1 cellular context compared by ENCODE assay signal in the genomic region with DNA sequence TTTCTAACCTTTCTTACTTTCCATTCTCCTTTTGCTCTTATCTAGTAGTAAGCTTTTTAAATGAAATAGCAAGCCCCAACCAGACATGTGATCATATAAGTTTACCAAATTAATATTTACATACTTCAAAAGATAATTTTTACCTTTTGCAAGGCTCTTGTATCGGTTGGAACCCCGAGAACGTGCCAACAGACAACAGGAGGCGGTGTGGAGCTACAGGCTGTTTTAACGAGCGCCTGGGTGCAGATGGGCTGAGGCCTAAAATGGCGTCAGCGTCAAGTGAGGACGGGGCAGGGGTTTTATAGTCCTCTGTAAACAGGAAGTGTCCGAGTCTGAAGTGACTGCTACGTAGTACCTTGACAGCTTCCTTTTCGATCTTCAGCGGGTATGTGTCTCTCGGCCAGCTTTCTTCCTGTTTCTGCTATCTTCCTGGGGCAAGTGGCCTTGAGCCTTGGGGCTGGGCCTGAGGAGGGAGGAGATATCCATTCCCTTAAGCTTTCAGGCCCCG.
TF ChIP-seq lines count a peak whose summit lies in the region.

No MANE protein-coding gene starts in this region.

TF ChIP-seq in K562, 482 proteins besides CTCF, POLR2A, EP300 and RAD21 (continued from another document and continues in another):
- TF ChIP-seq TAL1 (IDR thresholded peaks at IDR 0.05) (peak; percentile 24), KLF6 (CRISPR knock-in tag; IDR thresholded peaks at IDR 0.05; ENCODE audit: borderline replicate concordance) (no peak), MCM7 (IDR thresholded peaks at IDR 0.05) (no peak), BDP1 (IDR thresholded peaks at IDR 0.05; ENCODE audit: insufficient read depth, insufficient read length) (no peak), TAF7 (tag; IDR thresholded peaks at IDR 0.05) (0 out of 2 replicates have a peak, but pooled peaks have one; percentile 51), BRD9 (IDR thresholded peaks at IDR 0.05; ENCODE audit: low read depth, partially characterized antibody) (peak; percentile 77), HNRNPLL (IDR thresholded peaks at IDR 0.05; ENCODE audit: low read depth, low read length, poor library complexity, severe bottlenecking) (no peak), TCFL5 (CRISPR knock-in tag; conservative IDR thresholded peaks at IDR 0.05) (no peak), TAF9B (IDR thresholded peaks at IDR 0.05; ENCODE audit: partially characterized antibody) (peak; percentile 67), SREBF1 (IDR thresholded peaks at IDR 0.05; ENCODE audit: borderline replicate concordance, low read depth, low read length) (no peak), TAF15 (IDR thresholded peaks at IDR 0.05; ENCODE audit: low read depth, low read length) (no peak), ZNF165 (CRISPR knock-in tag; IDR thresholded peaks at IDR 0.05; ENCODE audit: borderline replicate concordance) (no peak), CREM (IDR thresholded peaks at IDR 0.05; ENCODE audit: low read depth) (peak; percentile 93), KLF10 (CRISPR knock-in tag; IDR thresholded peaks at IDR 0.05) (no peak), CHD1 (IDR thresholded peaks at IDR 0.05; ENCODE audit: low read length) (peak; percentile 6), SMAD1 (IDR thresholded peaks at IDR 0.05; ENCODE audit: low read depth, low read length, partially characterized antibody) (no peak), U2AF2 (optimal IDR thresholded peaks at IDR 0.05; ENCODE audit: low read depth, low read length) (no peak), ZNF134 (CRISPR knock-in tag; conservative IDR thresholded peaks at IDR 0.05) (no peak), PTBP1 (IDR thresholded peaks at IDR 0.05; ENCODE audit: low read depth, low read length) (no peak), PTRF (tag; IDR thresholded peaks at IDR 0.05) (no peak), SMARCA4 (IDR thresholded peaks at IDR 0.05) (0 out of 2 replicates have a peak, but pooled peaks have one; percentile 32), CBX1 (IDR thresholded peaks at IDR 0.05; ENCODE audit: low read depth) (peak; percentile 41; the same call in 1 of the 2 replicates), HMGN3 (IDR thresholded peaks at IDR 0.05; ENCODE audit: borderline replicate concordance, extremely low read depth, insufficient read length, low read depth, low read length) (no peak), ADNP (tag; IDR thresholded peaks at IDR 0.05) (0 out of 2 replicates have a peak, but pooled peaks have one; percentile 63), ZNF12 (CRISPR knock-in tag; IDR thresholded peaks at IDR 0.05) (no peak), GABPA (tag; conservative IDR thresholded peaks at IDR 0.05; ENCODE audit: low read depth) (peak; percentile 89), CTBP1 (IDR thresholded peaks at IDR 0.05; ENCODE audit: borderline replicate concordance) (peak; percentile 31; the same call in 1 of the 2 replicates), PPARD (CRISPR knock-in tag; IDR thresholded peaks at IDR 0.05) (no peak), ETV1 (tag; conservative IDR thresholded peaks at IDR 0.05; ENCODE audit: low read depth) (peak; percentile 93), L3MBTL2 (IDR thresholded peaks at IDR 0.05) (peak; percentile 27; the same call in 1 of the 2 replicates), ZBTB7A (IDR thresholded peaks at IDR 0.05; ENCODE audit: borderline replicate concordance, control insufficient read depth, low read depth, low read length) (no peak), KDM1A (IDR thresholded peaks at IDR 0.05) (no peak), FOXA3 (CRISPR knock-in tag; conservative IDR thresholded peaks at IDR 0.05 in 1 of 2, IDR thresholded peaks at IDR 0.05 in 1 of 2) (peak; percentile 59 to 74; a peak in 3 of 4 replicates), BHLHE40 (IDR thresholded peaks at IDR 0.05; ENCODE audit: low read length) (no peak), PURB (CRISPR knock-in tag; IDR thresholded peaks at IDR 0.05; ENCODE audit: low read depth) (no peak), ZNF197 (CRISPR knock-in tag; IDR thresholded peaks at IDR 0.05; ENCODE audit: low read depth) (no peak), STAG1 (CRISPR knock-in tag; IDR thresholded peaks at IDR 0.05; ENCODE audit: borderline replicate concordance) (no peak), ZNF253 (CRISPR knock-in tag; conservative IDR thresholded peaks at IDR 0.05) (no peak), NCOA1 (IDR thresholded peaks at IDR 0.05; ENCODE audit: low read depth) (peak; percentile 76; the same call in 1 of the 2 replicates), DPF2 (IDR thresholded peaks at IDR 0.05) (no peak), TAF1 (IDR thresholded peaks at IDR 0.05; ENCODE audit: control insufficient read depth, extremely low read depth, insufficient read depth, low read length, severe bottlenecking) (peak; percentile 88), JUN (IDR thresholded peaks at IDR 0.05; ENCODE audit: borderline replicate concordance, low read depth, low read length) (peak; percentile 19; the same call in 1 of the 2 replicates), JUN (CRISPR knock-in tag; IDR thresholded peaks at IDR 0.05; ENCODE audit: borderline replicate concordance) (no peak), ZNF24 (IDR thresholded peaks at IDR 0.05) (0 out of 2 replicates have a peak, but pooled peaks have one; percentile 19), ZFP30 (CRISPR knock-in tag; IDR thresholded peaks at IDR 0.05; ENCODE audit: borderline replicate concordance) (no peak), BCL6 (CRISPR knock-in tag; IDR thresholded peaks at IDR 0.05) (no peak), ZFX (CRISPR knock-in tag; IDR thresholded peaks at IDR 0.05) (peak; percentile 84), NR2C2 (CRISPR knock-in tag; IDR thresholded peaks at IDR 0.05) (no peak), NR2C2 (tag; IDR thresholded peaks at IDR 0.05) (no peak), FOXM1 (IDR thresholded peaks at IDR 0.05; ENCODE audit: low read depth) (peak; percentile 50; the same call in 1 of the 2 replicates), FOXM1 (CRISPR knock-in tag; IDR thresholded peaks at IDR 0.05; ENCODE audit: low read depth) (no peak), TBL1XR1 (IDR thresholded peaks at IDR 0.05; ENCODE audit: low read length in 2 of 2) (no peak; a peak in 1 of 4 replicates), FOXJ3 (CRISPR knock-in tag; IDR thresholded peaks at IDR 0.05) (no peak), ZKSCAN3 (CRISPR knock-in tag; IDR thresholded peaks at IDR 0.05) (no peak)
- TF ChIP-seq, protein P1, sequence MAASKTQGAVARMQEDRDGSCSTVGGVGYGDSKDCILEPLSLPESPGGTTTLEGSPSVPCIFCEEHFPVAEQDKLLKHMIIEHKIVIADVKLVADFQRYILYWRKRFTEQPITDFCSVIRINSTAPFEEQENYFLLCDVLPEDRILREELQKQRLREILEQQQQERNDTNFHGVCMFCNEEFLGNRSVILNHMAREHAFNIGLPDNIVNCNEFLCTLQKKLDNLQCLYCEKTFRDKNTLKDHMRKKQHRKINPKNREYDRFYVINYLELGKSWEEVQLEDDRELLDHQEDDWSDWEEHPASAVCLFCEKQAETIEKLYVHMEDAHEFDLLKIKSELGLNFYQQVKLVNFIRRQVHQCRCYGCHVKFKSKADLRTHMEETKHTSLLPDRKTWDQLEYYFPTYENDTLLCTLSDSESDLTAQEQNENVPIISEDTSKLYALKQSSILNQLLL (CRISPR knock-in tag; IDR thresholded peaks at IDR 0.05; ENCODE audit: borderline replicate concordance) = no peak
- TF ChIP-seq, protein P2, sequence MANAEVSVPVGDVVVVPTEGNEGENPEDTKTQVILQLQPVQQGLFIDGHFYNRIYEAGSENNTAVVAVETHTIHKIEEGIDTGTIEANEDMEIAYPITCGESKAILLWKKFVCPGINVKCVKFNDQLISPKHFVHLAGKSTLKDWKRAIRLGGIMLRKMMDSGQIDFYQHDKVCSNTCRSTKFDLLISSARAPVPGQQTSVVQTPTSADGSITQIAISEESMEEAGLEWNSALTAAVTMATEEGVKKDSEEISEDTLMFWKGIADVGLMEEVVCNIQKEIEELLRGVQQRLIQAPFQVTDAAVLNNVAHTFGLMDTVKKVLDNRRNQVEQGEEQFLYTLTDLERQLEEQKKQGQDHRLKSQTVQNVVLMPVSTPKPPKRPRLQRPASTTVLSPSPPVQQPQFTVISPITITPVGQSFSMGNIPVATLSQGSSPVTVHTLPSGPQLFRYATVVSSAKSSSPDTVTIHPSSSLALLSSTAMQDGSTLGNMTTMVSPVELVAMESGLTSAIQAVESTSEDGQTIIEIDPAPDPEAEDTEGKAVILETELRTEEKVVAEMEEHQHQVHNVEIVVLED (CRISPR knock-in tag; IDR thresholded peaks at IDR 0.05) = no peak
- TF ChIP-seq, protein P3, sequence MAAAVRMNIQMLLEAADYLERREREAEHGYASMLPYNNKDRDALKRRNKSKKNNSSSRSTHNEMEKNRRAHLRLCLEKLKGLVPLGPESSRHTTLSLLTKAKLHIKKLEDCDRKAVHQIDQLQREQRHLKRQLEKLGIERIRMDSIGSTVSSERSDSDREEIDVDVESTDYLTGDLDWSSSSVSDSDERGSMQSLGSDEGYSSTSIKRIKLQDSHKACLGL (CRISPR knock-in tag; IDR thresholded peaks at IDR 0.05; ENCODE audit: borderline replicate concordance, poor library complexity, severe bottlenecking) = no peak
- TF ChIP-seq, protein P4, sequence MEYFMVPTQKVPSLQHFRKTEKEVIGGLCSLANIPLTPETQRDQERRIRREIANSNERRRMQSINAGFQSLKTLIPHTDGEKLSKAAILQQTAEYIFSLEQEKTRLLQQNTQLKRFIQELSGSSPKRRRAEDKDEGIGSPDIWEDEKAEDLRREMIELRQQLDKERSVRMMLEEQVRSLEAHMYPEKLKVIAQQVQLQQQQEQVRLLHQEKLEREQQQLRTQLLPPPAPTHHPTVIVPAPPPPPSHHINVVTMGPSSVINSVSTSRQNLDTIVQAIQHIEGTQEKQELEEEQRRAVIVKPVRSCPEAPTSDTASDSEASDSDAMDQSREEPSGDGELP (CRISPR knock-in tag; IDR thresholded peaks at IDR 0.05; ENCODE audit: borderline replicate concordance) = peak; percentile 46; the same call in 1 of the 2 replicates
- TF ChIP-seq, protein P5, sequence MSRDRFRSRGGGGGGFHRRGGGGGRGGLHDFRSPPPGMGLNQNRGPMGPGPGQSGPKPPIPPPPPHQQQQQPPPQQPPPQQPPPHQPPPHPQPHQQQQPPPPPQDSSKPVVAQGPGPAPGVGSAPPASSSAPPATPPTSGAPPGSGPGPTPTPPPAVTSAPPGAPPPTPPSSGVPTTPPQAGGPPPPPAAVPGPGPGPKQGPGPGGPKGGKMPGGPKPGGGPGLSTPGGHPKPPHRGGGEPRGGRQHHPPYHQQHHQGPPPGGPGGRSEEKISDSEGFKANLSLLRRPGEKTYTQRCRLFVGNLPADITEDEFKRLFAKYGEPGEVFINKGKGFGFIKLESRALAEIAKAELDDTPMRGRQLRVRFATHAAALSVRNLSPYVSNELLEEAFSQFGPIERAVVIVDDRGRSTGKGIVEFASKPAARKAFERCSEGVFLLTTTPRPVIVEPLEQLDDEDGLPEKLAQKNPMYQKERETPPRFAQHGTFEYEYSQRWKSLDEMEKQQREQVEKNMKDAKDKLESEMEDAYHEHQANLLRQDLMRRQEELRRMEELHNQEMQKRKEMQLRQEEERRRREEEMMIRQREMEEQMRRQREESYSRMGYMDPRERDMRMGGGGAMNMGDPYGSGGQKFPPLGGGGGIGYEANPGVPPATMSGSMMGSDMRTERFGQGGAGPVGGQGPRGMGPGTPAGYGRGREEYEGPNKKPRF (IDR thresholded peaks at IDR 0.05; ENCODE audit: low read depth, low read length) = no peak
- TF ChIP-seq, protein P6, sequence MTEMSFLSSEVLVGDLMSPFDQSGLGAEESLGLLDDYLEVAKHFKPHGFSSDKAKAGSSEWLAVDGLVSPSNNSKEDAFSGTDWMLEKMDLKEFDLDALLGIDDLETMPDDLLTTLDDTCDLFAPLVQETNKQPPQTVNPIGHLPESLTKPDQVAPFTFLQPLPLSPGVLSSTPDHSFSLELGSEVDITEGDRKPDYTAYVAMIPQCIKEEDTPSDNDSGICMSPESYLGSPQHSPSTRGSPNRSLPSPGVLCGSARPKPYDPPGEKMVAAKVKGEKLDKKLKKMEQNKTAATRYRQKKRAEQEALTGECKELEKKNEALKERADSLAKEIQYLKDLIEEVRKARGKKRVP (CRISPR knock-in tag; IDR thresholded peaks at IDR 0.05) = no peak
- TF ChIP-seq, protein P7, sequence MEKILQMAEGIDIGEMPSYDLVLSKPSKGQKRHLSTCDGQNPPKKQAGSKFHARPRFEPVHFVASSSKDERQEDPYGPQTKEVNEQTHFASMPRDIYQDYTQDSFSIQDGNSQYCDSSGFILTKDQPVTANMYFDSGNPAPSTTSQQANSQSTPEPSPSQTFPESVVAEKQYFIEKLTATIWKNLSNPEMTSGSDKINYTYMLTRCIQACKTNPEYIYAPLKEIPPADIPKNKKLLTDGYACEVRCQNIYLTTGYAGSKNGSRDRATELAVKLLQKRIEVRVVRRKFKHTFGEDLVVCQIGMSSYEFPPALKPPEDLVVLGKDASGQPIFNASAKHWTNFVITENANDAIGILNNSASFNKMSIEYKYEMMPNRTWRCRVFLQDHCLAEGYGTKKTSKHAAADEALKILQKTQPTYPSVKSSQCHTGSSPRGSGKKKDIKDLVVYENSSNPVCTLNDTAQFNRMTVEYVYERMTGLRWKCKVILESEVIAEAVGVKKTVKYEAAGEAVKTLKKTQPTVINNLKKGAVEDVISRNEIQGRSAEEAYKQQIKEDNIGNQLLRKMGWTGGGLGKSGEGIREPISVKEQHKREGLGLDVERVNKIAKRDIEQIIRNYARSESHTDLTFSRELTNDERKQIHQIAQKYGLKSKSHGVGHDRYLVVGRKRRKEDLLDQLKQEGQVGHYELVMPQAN (IDR thresholded peaks at IDR 0.05; ENCODE audit: borderline replicate concordance) = no peak
- TF ChIP-seq, protein P8, sequence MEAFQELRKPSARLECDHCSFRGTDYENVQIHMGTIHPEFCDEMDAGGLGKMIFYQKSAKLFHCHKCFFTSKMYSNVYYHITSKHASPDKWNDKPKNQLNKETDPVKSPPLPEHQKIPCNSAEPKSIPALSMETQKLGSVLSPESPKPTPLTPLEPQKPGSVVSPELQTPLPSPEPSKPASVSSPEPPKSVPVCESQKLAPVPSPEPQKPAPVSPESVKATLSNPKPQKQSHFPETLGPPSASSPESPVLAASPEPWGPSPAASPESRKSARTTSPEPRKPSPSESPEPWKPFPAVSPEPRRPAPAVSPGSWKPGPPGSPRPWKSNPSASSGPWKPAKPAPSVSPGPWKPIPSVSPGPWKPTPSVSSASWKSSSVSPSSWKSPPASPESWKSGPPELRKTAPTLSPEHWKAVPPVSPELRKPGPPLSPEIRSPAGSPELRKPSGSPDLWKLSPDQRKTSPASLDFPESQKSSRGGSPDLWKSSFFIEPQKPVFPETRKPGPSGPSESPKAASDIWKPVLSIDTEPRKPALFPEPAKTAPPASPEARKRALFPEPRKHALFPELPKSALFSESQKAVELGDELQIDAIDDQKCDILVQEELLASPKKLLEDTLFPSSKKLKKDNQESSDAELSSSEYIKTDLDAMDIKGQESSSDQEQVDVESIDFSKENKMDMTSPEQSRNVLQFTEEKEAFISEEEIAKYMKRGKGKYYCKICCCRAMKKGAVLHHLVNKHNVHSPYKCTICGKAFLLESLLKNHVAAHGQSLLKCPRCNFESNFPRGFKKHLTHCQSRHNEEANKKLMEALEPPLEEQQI (IDR thresholded peaks at IDR 0.05) = peak; percentile 75; the same call in 1 of the 2 replicates
- TF ChIP-seq, protein P9, sequence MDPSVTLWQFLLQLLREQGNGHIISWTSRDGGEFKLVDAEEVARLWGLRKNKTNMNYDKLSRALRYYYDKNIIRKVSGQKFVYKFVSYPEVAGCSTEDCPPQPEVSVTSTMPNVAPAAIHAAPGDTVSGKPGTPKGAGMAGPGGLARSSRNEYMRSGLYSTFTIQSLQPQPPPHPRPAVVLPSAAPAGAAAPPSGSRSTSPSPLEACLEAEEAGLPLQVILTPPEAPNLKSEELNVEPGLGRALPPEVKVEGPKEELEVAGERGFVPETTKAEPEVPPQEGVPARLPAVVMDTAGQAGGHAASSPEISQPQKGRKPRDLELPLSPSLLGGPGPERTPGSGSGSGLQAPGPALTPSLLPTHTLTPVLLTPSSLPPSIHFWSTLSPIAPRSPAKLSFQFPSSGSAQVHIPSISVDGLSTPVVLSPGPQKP (CRISPR knock-in tag; IDR thresholded peaks at IDR 0.05) = no peak
